ENCODE assay signal across 7 cellular contexts in the genomic region with DNA sequence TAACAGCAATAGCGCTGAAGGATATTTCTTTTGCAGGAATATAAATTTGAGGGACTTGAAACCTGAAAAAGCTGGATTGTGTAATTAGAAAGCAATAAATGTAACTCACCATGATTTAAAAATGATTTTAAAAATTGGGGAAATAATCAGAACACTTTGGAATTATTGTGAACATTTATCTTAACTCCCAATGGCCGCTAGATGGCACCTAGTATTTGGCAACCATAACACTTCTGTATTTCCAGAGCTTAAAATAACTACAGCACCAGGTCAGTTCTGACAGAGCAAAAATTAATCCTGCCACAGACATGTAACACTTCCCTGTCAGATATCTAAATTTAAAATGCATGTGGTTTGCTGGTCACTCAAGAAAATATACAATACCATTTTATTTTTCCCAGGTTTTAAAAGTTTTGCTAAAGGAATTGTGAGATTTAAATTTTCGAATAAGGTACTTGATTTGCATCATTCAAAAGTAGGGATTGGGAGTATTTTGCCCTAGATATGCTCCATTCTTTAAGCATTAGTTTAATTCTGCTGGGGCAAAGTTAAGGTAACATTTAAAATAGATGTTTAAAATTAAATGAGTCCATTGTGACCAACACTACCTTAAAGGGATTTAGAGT.
DNase-seq lines count a peak whose midpoint lies in the region; ATAC-seq and TF ChIP-seq lines count a peak whose summit lies in the region.

No MANE protein-coding gene starts in this region.

- peak; percentile 70 for ATAC-seq in HCT116

- in situ Hi-C loops in GM13977 (cut with MboI; ENCODE audit: low pct_unique_long_range_greater_than_20kb, low sequenced_read_pairs, unreplicated experiment): no loop called here
- in situ Hi-C loops in SK-MEL-5 (cut with HindIII; ENCODE audit: low pct_unique_long_range_greater_than_20kb, low sequenced_read_pairs): no loop called here

- H3K27ac ChIP-seq in HCT116 (ENCODE audit: low read depth, low read length) (no peak overlapping the region), MM.1S (ENCODE audit: low read length) (no peak overlapping the region), sigmoid colon (no peak overlapping the region)

- DNase-seq in GM13977 (ENCODE audit: low spot score) (peak; percentile 21), HCT116 (ENCODE audit: low read depth, low spot score) (peak; percentile 33), MM.1S (peak; percentile 85), SK-MEL-5 (ENCODE audit: low read depth, low spot score) (peak; percentile 82), fibroblast of the conjunctiva (ENCODE audit: low read depth) (peak; percentile 30), sigmoid colon (no peak), cortex of kidney (lab: John Stamatoyannopoulos, UW) (no peak)

- RAD21 ChIA-PET in HCT116 (lab: Charles Lee; ENCODE audit: low non-redundant PET in 1 of 2, low total read pairs in 2 of 2, uncharacterized antibody in 2 of 2, unreplicated experiment in 2 of 2): no interaction called here

- H3K4me2 ChIP-seq in HCT116 (ENCODE audit: low read length) (no peak overlapping the region), MM.1S (ENCODE audit: low read depth, low read length) (peak overlapping the region; percentile 21; the same call in 1 of the 2 replicates)

- peak overlapping the region; percentile 37 for H2AFZ ChIP-seq in HCT116 (ENCODE audit: low read depth, low read length, poor library complexity, severe bottlenecking)
- peak overlapping the region; percentile 10; the same call in 1 of the 2 replicates for H2AFZ ChIP-seq in MM.1S (ENCODE audit: low read length)

- H3K4me3 ChIP-seq in HCT116 (replicated peaks in 1 of 2; ENCODE audit: low read depth in 1 of 2, low read length in 2 of 2): no peak overlapping the region
- H3K4me3 ChIP-seq in MM.1S (ENCODE audit: low read length): no peak overlapping the region
- no peak overlapping the region for H3K4me3 ChIP-seq in sigmoid colon

- H4K20me1 ChIP-seq in HCT116 (ENCODE audit: insufficient read depth) (no peaks in the 10 kb centered on the region), MM.1S (ENCODE audit: insufficient read depth, low read length) (no peaks in the 10 kb centered on the region)

- H3K9ac ChIP-seq in HCT116 (ENCODE audit: low read length) (no peak overlapping the region), MM.1S (ENCODE audit: low read length) (no peak overlapping the region)

- no TSS peak for BruUV-seq in HCT116 (replicated peaks; lab: Mats Ljungman, UMichigan)

- no peaks in the 10 kb centered on the region for H3K9me2 ChIP-seq in HCT116 (ENCODE audit: insufficient read depth)
- no peaks in the 10 kb centered on the region for H3K9me2 ChIP-seq in MM.1S (replicated peaks; ENCODE audit: insufficient read depth, low read length)

- H3K9me3 ChIP-seq in HCT116 (ENCODE audit: control insufficient read depth in 1 of 2, insufficient read depth in 1 of 2, low read depth in 1 of 2, low read length in 2 of 2): no peaks in the 10 kb centered on the region
- no peaks in the 10 kb centered on the region for H3K9me3 ChIP-seq in MM.1S (replicated peaks; ENCODE audit: insufficient read depth, low read length)
- no peaks in the 10 kb centered on the region for H3K9me3 ChIP-seq in sigmoid colon

- TF ChIP-seq POLR2A in HCT116 (IDR thresholded peaks at IDR 0.05; ENCODE audit: borderline replicate concordance, extremely low read depth, insufficient read depth, insufficient read length) (no peak), sigmoid colon (IDR thresholded peaks at IDR 0.05) (no peak)

- H3K27me3 ChIP-seq in HCT116 (ENCODE audit: insufficient read depth, low read length) (no peaks in the 10 kb centered on the region), MM.1S (replicated peaks; ENCODE audit: insufficient read depth, low read length) (no peaks in the 10 kb centered on the region), sigmoid colon (no peaks in the 10 kb centered on the region)

- TF ChIP-seq EP300 in sigmoid colon (IDR thresholded peaks at IDR 0.05): no peak

- H3K36me3 ChIP-seq in HCT116 (ENCODE audit: control insufficient read depth in 1 of 2, insufficient read depth in 2 of 2, low read length in 2 of 2) (no peaks in the 10 kb centered on the region), MM.1S (replicated peaks; ENCODE audit: insufficient read depth, low read length) (no peaks in the 10 kb centered on the region), sigmoid colon (no peaks in the 10 kb centered on the region)

- CTCF ChIA-PET in HCT116 (lab: Charles Lee): interaction anchor here (0.6 to 1.8 kb wide), 7 partner anchors 8 to 307 kb away, joined by 3 to 9 read pairs (median 4); no protein-coding TSS in a partner anchor

- WGBS in sigmoid colon, 2 donors: 34 to 46% methylated on average over 3 of the region's 3 CpGs

- H3K79me2 ChIP-seq in HCT116 (ENCODE audit: insufficient read depth, low read length) (no peaks in the 10 kb centered on the region), MM.1S (ENCODE audit: low read length) (no peaks in the 10 kb centered on the region)

- peak; percentile 71 for TF ChIP-seq RAD21 in HCT116 (IDR thresholded peaks at IDR 0.05; ENCODE audit: low read depth)

- POLR2A ChIA-PET in HCT116 (lab: Charles Lee): interaction anchor here (1.2 kb wide), 1 partner anchor 9 kb away, joined by 3 read pairs; no protein-coding TSS in a partner anchor

- H3F3A ChIP-seq in MM.1S (ENCODE audit: insufficient read depth, low read length): no peaks in the 10 kb centered on the region

- peak; percentile 68 for TF ChIP-seq CTCF in GM13977 (IDR thresholded peaks at IDR 0.05; ENCODE audit: extremely low read depth, insufficient read depth, missing control alignments)
- TF ChIP-seq CTCF in HCT116 (IDR thresholded peaks at IDR 0.05 in 2 of 3, conservative IDR thresholded peaks at IDR 0.05 in 1 of 3; ENCODE audit: borderline replicate concordance in 1 of 3, insufficient read depth in 1 of 3, low read depth in 2 of 3, low read length in 2 of 3): peak; percentile 32 to 77 (median 63); a peak in 5 of 6 replicates
- peak; percentile 87 for TF ChIP-seq CTCF in MM.1S (IDR thresholded peaks at IDR 0.05; ENCODE audit: low read length)
- peak in 3 of 4 experiments; percentile 31 to 53 (median 43) for TF ChIP-seq CTCF in sigmoid colon (IDR thresholded peaks at IDR 0.05)

- H3K4me1 ChIP-seq in HCT116 (ENCODE audit: control insufficient read depth in 1 of 2, insufficient read depth in 2 of 2, low read length in 2 of 2) (no peaks in the 10 kb centered on the region), MM.1S (ENCODE audit: low read length) (peaks cover 19% of the 10 kb centered on the region), sigmoid colon (peaks cover 0 to 4% (median 0%) of the 10 kb centered on the region in 4 donors)

- intact Hi-C loops in HCT116 (cut with micrococcal nuclease) (no loop called here), sigmoid colon (cut with DNase I) (no loop called here)

TF ChIP-seq in HCT116, 20 proteins besides CTCF, POLR2A, EP300 and RAD21 (continues in another document):
- TF ChIP-seq, protein P1, sequence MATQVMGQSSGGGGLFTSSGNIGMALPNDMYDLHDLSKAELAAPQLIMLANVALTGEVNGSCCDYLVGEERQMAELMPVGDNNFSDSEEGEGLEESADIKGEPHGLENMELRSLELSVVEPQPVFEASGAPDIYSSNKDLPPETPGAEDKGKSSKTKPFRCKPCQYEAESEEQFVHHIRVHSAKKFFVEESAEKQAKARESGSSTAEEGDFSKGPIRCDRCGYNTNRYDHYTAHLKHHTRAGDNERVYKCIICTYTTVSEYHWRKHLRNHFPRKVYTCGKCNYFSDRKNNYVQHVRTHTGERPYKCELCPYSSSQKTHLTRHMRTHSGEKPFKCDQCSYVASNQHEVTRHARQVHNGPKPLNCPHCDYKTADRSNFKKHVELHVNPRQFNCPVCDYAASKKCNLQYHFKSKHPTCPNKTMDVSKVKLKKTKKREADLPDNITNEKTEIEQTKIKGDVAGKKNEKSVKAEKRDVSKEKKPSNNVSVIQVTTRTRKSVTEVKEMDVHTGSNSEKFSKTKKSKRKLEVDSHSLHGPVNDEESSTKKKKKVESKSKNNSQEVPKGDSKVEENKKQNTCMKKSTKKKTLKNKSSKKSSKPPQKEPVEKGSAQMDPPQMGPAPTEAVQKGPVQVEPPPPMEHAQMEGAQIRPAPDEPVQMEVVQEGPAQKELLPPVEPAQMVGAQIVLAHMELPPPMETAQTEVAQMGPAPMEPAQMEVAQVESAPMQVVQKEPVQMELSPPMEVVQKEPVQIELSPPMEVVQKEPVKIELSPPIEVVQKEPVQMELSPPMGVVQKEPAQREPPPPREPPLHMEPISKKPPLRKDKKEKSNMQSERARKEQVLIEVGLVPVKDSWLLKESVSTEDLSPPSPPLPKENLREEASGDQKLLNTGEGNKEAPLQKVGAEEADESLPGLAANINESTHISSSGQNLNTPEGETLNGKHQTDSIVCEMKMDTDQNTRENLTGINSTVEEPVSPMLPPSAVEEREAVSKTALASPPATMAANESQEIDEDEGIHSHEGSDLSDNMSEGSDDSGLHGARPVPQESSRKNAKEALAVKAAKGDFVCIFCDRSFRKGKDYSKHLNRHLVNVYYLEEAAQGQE (IDR thresholded peaks at IDR 0.05; ENCODE audit: low read depth): no peak
- TF ChIP-seq ZNF274 (IDR thresholded peaks at IDR 0.05; ENCODE audit: low read depth, low read length) (no peak), JUND (IDR thresholded peaks at IDR 0.05) (no peak), ELF1 (IDR thresholded peaks at IDR 0.05; ENCODE audit: borderline replicate concordance, low read depth) (no peak), SIN3A (IDR thresholded peaks at IDR 0.05; ENCODE audit: low read depth) (no peak), EZH2phosphoT487 (IDR thresholded peaks at IDR 0.05; ENCODE audit: borderline replicate concordance) (no peak), SRF (IDR thresholded peaks at IDR 0.05; ENCODE audit: low read depth) (no peak), ZFX (IDR thresholded peaks at IDR 0.05) (no peak), EZH2 (IDR thresholded peaks at IDR 0.05) (no peak), TCF7L2 (IDR thresholded peaks at IDR 0.05; ENCODE audit: borderline replicate concordance, extremely low read depth, insufficient read depth, insufficient read length) (no peak), POLR2AphosphoS5 (IDR thresholded peaks at IDR 0.05; ENCODE audit: low read depth, low read length) (no peak), CEBPB (IDR thresholded peaks at IDR 0.05; ENCODE audit: low read depth) (no peak), FOSL1 (IDR thresholded peaks at IDR 0.05; ENCODE audit: low read depth) (no peak), CBX3 (IDR thresholded peaks at IDR 0.05; ENCODE audit: low read depth) (no peak)
- TF ChIP-seq, protein P2, sequence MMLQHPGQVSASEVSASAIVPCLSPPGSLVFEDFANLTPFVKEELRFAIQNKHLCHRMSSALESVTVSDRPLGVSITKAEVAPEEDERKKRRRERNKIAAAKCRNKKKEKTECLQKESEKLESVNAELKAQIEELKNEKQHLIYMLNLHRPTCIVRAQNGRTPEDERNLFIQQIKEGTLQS (IDR thresholded peaks at IDR 0.05): no peak
- TF ChIP-seq, protein P3, sequence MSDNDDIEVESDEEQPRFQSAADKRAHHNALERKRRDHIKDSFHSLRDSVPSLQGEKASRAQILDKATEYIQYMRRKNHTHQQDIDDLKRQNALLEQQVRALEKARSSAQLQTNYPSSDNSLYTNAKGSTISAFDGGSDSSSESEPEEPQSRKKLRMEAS (IDR thresholded peaks at IDR 0.05): no peak

Comparison
In these comparisons a context has a peak if more than half of its experiments do, and no peak if none do; other contexts are left out.
1. DNase-seq: peak in GM13977 (single experiment), HCT116 (single experiment), MM.1S (single experiment), SK-MEL-5 (single experiment) and fibroblast of the conjunctiva (single experiment); none in sigmoid colon (single experiment) and cortex of kidney (single experiment).
2. Peak in every context shown above with its lines, with median percentiles within 50 percentile points of each other: CTCF ChIP-seq.